27 cellular contexts compared by ENCODE assay signal in the genomic region with DNA sequence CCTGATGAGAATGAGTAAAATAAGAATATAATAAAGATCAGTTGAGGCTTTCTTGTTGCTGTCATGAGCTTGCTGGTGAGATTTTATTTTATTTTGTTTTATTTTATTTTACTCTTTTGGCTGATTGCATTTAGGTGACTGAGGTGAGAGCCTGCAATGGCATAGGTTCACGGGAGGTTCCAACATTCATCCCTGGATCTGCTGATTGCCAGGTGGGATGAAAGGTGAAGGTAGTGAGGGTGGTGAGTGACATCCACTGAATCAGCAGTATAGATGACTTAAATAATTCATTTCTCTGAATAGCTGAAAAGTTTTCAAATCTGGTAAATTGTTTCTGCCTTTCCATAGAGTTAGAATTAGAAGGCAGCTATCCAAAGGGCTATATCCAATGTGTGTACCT.
"Had no signal": no experiment of that assay in that cellular context is flagged by ENCODE, and none has a peak within 500 bp of the region (broad histone marks: within the 10 kb centered on the region; RNA-seq: fewer than 3 reads in every experiment).

No MANE protein-coding gene starts in this region.

- H3K36me3 Mint-ChIP-seq: stimulated activated effector memory CD8-positive, alpha-beta T cell treated with anti-CD3 and anti-CD28 coated beads, Interleukin-12 subunit alpha, Interleukin-12 subunit beta, amount 100 ng/mL, for 72 hours; stimulated activated memory B cell treated with anti-CD40 and anti-IgM and Interleukin-4, amounts not matched to agents 10 μg/mL and 1 μg/mL and 100 μg/mL, for 72 hours; stimulated activated naive B cell treated with anti-CD40 and anti-IgM and Interleukin-4, amounts not matched to agents 10 μg/mL and 1 μg/mL and 100 μg/mL, for 72 hours; type B pancreatic cell had no signal

- H3K4me1 Mint-ChIP-seq: stimulated activated effector memory CD8-positive, alpha-beta T cell treated with anti-CD3 and anti-CD28 coated beads, Interleukin-12 subunit alpha, Interleukin-12 subunit beta, amount 100 ng/mL, for 72 hours; stimulated activated memory B cell treated with anti-CD40 and anti-IgM and Interleukin-4, amounts not matched to agents 10 μg/mL and 1 μg/mL and 100 μg/mL, for 72 hours; stimulated activated naive B cell treated with anti-CD40 and anti-IgM and Interleukin-4, amounts not matched to agents 10 μg/mL and 1 μg/mL and 100 μg/mL, for 72 hours; stimulated activated naive CD8-positive, alpha-beta T cell treated with anti-CD3 and anti-CD28 coated beads, Interleukin-15, amount 100 ng/mL, for 72 hours had no signal

- H3K4me3 ChIP-seq: stomach, suprapubic skin, testis, thoracic aorta, thyroid gland, tibial nerve, transverse colon, upper lobe of left lung, upper lobe of right lung, uterus, vagina had no signal

- H3K36me3 ChIP-seq: stomach, suprapubic skin, thoracic aorta, thyroid gland, tibial nerve, transverse colon, upper lobe of left lung, upper lobe of right lung, uterus, vagina had no signal

- H3K9me3 ChIP-seq: stomach, suprapubic skin, testis, thoracic aorta, thyroid gland, tibial nerve, transverse colon, upper lobe of left lung, upper lobe of right lung, uterus, vagina had no signal

- H3K27me3 Mint-ChIP-seq: stimulated activated memory B cell treated with anti-CD40 and anti-IgM and Interleukin-4, amounts not matched to agents 10 μg/mL and 1 μg/mL and 100 μg/mL, for 72 hours; stimulated activated naive B cell treated with anti-CD40 and anti-IgM and Interleukin-4, amounts not matched to agents 10 μg/mL and 1 μg/mL and 100 μg/mL, for 72 hours; stimulated activated naive CD8-positive, alpha-beta T cell treated with anti-CD3 and anti-CD28 coated beads, Interleukin-15, amount 100 ng/mL, for 72 hours; stimulated activated naive CD8-positive, alpha-beta T cell treated with anti-CD3 and anti-CD28 coated beads, Interleukin-15, Interleukin-2, amounts not matched to agents 100 ng/mL and 50 ng/mL, for 24 hours; type B pancreatic cell had no signal

- H3K9me3 Mint-ChIP-seq: stimulated activated effector memory CD8-positive, alpha-beta T cell treated with anti-CD3 and anti-CD28 coated beads, Interleukin-12 subunit alpha, Interleukin-12 subunit beta, amount 100 ng/mL, for 72 hours; stimulated activated memory B cell treated with anti-CD40 and anti-IgM and Interleukin-4, amounts not matched to agents 10 μg/mL and 1 μg/mL and 100 μg/mL, for 72 hours; stimulated activated naive B cell treated with anti-CD40 and anti-IgM and Interleukin-4, amounts not matched to agents 10 μg/mL and 1 μg/mL and 100 μg/mL, for 72 hours; stimulated activated naive CD8-positive, alpha-beta T cell treated with anti-CD3 and anti-CD28 coated beads, Interleukin-15, amount 100 ng/mL, for 72 hours; stimulated activated naive CD8-positive, alpha-beta T cell treated with anti-CD3 and anti-CD28 coated beads, Interleukin-15, Interleukin-2, amounts not matched to agents 100 ng/mL and 50 ng/mL, for 24 hours; type B pancreatic cell had no signal

- DNase-seq: stimulated activated CD4-positive, alpha-beta T cell treated with anti-CD3 and anti-CD28 coated beads, Interleukin-2, amount 100 ng/mL, for 48 hours; stimulated activated CD4-positive, alpha-beta T cell treated with anti-CD3 and anti-CD28 coated beads, Interleukin-4, amount 100 ng/mL, for 1 hour; stimulated activated CD4-positive, alpha-beta T cell treated with anti-CD3 and anti-CD28 coated beads, Interleukin-4, amount 100 ng/mL, for 24 hours; stimulated activated CD4-positive, alpha-beta T cell treated with anti-CD3 and anti-CD28 coated beads, Interleukin-4, amount 100 ng/mL, for 4 hours; stimulated activated CD8-positive, alpha-beta memory T cell treated with anti-CD3 and anti-CD28 coated beads, Interleukin-4, amount 100 ng/mL, for 48 hours; stimulated activated naive B cell treated with anti-CD40 and anti-IgM and Interleukin-4, amounts not matched to agents 10 μg/mL and 1 μg/mL and 100 μg/mL, for 72 hours; stimulated activated naive CD4-positive, alpha-beta T cell; stimulated activated naive CD4-positive, alpha-beta T cell treated with Interleukin-2 at 50 U/mL for 16 hours; stimulated activated naive CD8-positive, alpha-beta T cell treated with anti-CD3 and anti-CD28 coated beads, Interleukin-15, amount 100 ng/mL, for 72 hours; stimulated activated naive CD8-positive, alpha-beta T cell treated with anti-CD3 and anti-CD28 coated beads, Interleukin-15, Interleukin-2, amounts not matched to agents 100 U/mL and 50 U/mL, for 24 hours; stomach; substantia nigra; testis; thyroid gland; transverse colon; trophoblast cell; upper lobe of left lung; upper lobe of right lung; uterus had no signal

- ATAC-seq: stimulated activated effector memory CD8-positive, alpha-beta T cell treated with anti-CD3 and anti-CD28 coated beads, Interleukin-12 subunit alpha, Interleukin-12 subunit beta, amount 100 ng/mL, for 72 hours; stimulated activated memory B cell treated with anti-CD40 and anti-IgM and Interleukin-4, amounts not matched to agents 10 μg/mL and 1 μg/mL and 100 μg/mL, for 72 hours; stimulated activated naive B cell treated with anti-CD40 and anti-IgM and Interleukin-4, amounts not matched to agents 10 μg/mL and 1 μg/mL and 100 μg/mL, for 72 hours; stimulated activated naive CD8-positive, alpha-beta T cell treated with anti-CD3 and anti-CD28 coated beads, Interleukin-15, amount 100 ng/mL, for 72 hours; stimulated activated naive CD8-positive, alpha-beta T cell treated with anti-CD3 and anti-CD28 coated beads, Interleukin-15, Interleukin-2, amounts not matched to agents 100 U/mL and 50 U/mL, for 24 hours; upper lobe of right lung had no signal

- H3K4me3 Mint-ChIP-seq: stimulated activated effector memory CD8-positive, alpha-beta T cell treated with anti-CD3 and anti-CD28 coated beads, Interleukin-12 subunit alpha, Interleukin-12 subunit beta, amount 100 ng/mL, for 72 hours; stimulated activated memory B cell treated with anti-CD40 and anti-IgM and Interleukin-4, amounts not matched to agents 10 μg/mL and 1 μg/mL and 100 μg/mL, for 72 hours; stimulated activated naive B cell treated with anti-CD40 and anti-IgM and Interleukin-4, amounts not matched to agents 10 μg/mL and 1 μg/mL and 100 μg/mL, for 72 hours; stimulated activated naive CD8-positive, alpha-beta T cell treated with anti-CD3 and anti-CD28 coated beads, Interleukin-15, amount 100 ng/mL, for 72 hours; stimulated activated naive CD8-positive, alpha-beta T cell treated with anti-CD3 and anti-CD28 coated beads, Interleukin-15, Interleukin-2, amounts not matched to agents 100 ng/mL and 50 ng/mL, for 24 hours; type B pancreatic cell had no signal

- H3K27ac ChIP-seq: stomach, suprapubic skin, testis, thoracic aorta, thyroid gland, tibial nerve, transverse colon, upper lobe of left lung, upper lobe of right lung, uterus, vagina had no signal

- H3K27ac Mint-ChIP-seq: stimulated activated effector memory CD8-positive, alpha-beta T cell treated with anti-CD3 and anti-CD28 coated beads, Interleukin-12 subunit alpha, Interleukin-12 subunit beta, amount 100 ng/mL, for 72 hours; stimulated activated memory B cell treated with anti-CD40 and anti-IgM and Interleukin-4, amounts not matched to agents 10 μg/mL and 1 μg/mL and 100 μg/mL, for 72 hours; stimulated activated naive B cell treated with anti-CD40 and anti-IgM and Interleukin-4, amounts not matched to agents 10 μg/mL and 1 μg/mL and 100 μg/mL, for 72 hours; stimulated activated naive CD8-positive, alpha-beta T cell treated with anti-CD3 and anti-CD28 coated beads, Interleukin-15, amount 100 ng/mL, for 72 hours; stimulated activated naive CD8-positive, alpha-beta T cell treated with anti-CD3 and anti-CD28 coated beads, Interleukin-15, Interleukin-2, amounts not matched to agents 100 ng/mL and 50 ng/mL, for 24 hours; type B pancreatic cell had no signal

- H3K27me3 ChIP-seq: stomach, suprapubic skin, testis, thyroid gland, tibial nerve, transverse colon, upper lobe of left lung, upper lobe of right lung, uterus, vagina had no signal

- H3K4me1 ChIP-seq: suprapubic skin, uterus, vagina had no signal
